Comparison of ENCODE assay signal across 8 cellular contexts in the genomic region with DNA sequence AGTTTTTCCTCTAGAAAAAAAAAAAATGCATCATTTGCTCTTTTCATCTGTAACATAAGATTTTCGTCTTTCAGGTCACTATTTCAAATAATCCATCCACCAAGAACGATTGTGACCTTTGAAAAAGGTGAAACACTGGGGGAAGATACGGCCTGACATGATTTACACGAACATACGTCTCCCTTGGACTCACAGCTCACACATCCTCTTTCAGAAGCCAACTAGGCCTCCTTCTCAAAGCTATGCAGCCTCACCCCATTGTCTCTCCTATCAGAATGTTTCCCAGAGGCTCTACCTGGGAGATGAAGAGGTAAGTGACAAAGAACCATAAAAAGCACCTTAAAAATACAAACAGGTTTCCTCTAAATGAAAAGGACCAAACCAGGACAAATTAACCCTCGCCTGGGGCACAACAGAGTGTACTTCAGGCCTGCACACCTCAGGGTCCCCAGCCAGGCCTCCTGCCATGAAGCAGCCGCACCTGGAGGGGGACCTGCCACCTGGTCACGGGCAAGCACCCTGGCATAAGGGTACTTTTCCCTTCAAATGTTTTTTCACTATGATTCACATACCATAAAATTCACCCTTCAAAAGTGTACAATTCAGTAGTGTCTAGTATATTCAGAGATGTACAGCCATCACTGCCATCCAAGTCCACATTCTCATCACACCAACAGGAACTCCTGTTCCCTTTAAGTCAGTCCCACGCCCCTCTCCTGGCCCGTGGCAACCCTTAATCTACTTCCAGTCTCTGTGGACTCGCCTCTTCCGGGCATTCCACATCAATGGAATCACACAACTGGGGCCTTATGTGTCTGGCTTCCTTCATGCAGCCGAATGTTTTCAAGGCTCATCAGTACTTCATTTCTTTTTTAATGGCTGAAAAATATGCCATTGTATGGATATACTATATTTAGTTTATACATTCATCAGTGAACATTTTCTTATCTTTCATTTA. TPM values are rescaled to one million over a fixed set of nuclear protein-coding genes. Genes with fewer than 3 reads are reported as not detected.
DNase-seq lines count a peak whose midpoint lies in the region; ATAC-seq and TF ChIP-seq lines count a peak whose summit lies in the region.

No MANE protein-coding gene starts in this region.

- no peaks in the 10 kb centered on the region for H3K9me3 Mint-ChIP-seq in osteocyte (ENCODE audit: unreplicated experiment)

- peak overlapping the region; percentile 82 for H3K27ac Mint-ChIP-seq in osteocyte (ENCODE audit: unreplicated experiment)

- no peak overlapping the region for H3K4me3 Mint-ChIP-seq in osteocyte (ENCODE audit: unreplicated experiment)

- H3K36me3 Mint-ChIP-seq in osteocyte (ENCODE audit: unreplicated experiment), result peaks cover 5% of the 10 kb centered on the region

- H3K4me1 Mint-ChIP-seq in osteocyte (ENCODE audit: unreplicated experiment), result peaks cover 43% of the 10 kb centered on the region

- no peaks in the 10 kb centered on the region for H3K9me3 ChIP-seq in MG63

- DNase-seq in GM03348 (ENCODE audit: low spot score), result peak; percentile 72
- peak; percentile 69 for DNase-seq in MG63
- DNase-seq in dermis blood vessel endothelial cell, result peak; percentile 76
- no peak for DNase-seq in osteocyte (ENCODE audit: extremely low spot score, unreplicated experiment)
- no peak for DNase-seq in hippocampal formation (lab: John Stamatoyannopoulos, UW)
- DNase-seq in HK-2 (ENCODE audit: unreplicated experiment), result no peak
- no peak for DNase-seq in effector CD8-positive, alpha-beta T cell (lab: John Stamatoyannopoulos, UW)

- H3K4me3 ChIP-seq in MG63, result no peak overlapping the region

- no peaks in the 10 kb centered on the region for H3K27me3 ChIP-seq in MG63

- H3K27me3 Mint-ChIP-seq in osteocyte (ENCODE audit: unreplicated experiment), result no peaks in the 10 kb centered on the region

- peaks cover 34% of the 10 kb centered on the region for H3K36me3 ChIP-seq in MG63

- peak; percentile 49 for ATAC-seq in GM21528 (IDR thresholded peaks at IDR 0.05; ENCODE audit: low FRiP score, unreplicated experiment)

- TF ChIP-seq CTCF in osteocyte (IDR thresholded peaks at IDR 0.05), result no peak

RNA-seq across cellular contexts. Expression of gene SLC15A4, which starts 5.4 kb away (rescaled TPM):
- total RNA-seq in MG63 (2014; rRNA removed; shearing (Covaris generic); ENCODE audit: low replicate concordance), result 20.9 and 26.9 TPM in 2 replicates
- total RNA-seq in dermis blood vessel endothelial cell (30.2 and 36.9 TPM in 2 replicates), osteocyte (29.3 and 34.3 TPM in 2 replicates)

RNA-seq across cellular contexts. Expression of gene GLT1D1, which starts 34.9 kb away (rescaled TPM):
- total RNA-seq in MG63 (2014; rRNA removed; shearing (Covaris generic); ENCODE audit: low replicate concordance), result 0.39 and 4.2 TPM in 2 replicates
- total RNA-seq in dermis blood vessel endothelial cell (not detected in 2 replicates), osteocyte (0.11 TPM in 1 of 2 replicates, not detected in the other)

Comparison
In these comparisons a context has a peak if more than half of its experiments do, and no peak if none do; other contexts are left out.
1. DNase-seq: peak in GM03348 (single experiment), MG63 (single experiment) and dermis blood vessel endothelial cell (single experiment); none in osteocyte (single experiment), hippocampal formation (0 of 2), HK-2 (single experiment) and effector CD8-positive, alpha-beta T cell (single experiment).